8 cellular contexts compared by ENCODE assay signal in the genomic region with DNA sequence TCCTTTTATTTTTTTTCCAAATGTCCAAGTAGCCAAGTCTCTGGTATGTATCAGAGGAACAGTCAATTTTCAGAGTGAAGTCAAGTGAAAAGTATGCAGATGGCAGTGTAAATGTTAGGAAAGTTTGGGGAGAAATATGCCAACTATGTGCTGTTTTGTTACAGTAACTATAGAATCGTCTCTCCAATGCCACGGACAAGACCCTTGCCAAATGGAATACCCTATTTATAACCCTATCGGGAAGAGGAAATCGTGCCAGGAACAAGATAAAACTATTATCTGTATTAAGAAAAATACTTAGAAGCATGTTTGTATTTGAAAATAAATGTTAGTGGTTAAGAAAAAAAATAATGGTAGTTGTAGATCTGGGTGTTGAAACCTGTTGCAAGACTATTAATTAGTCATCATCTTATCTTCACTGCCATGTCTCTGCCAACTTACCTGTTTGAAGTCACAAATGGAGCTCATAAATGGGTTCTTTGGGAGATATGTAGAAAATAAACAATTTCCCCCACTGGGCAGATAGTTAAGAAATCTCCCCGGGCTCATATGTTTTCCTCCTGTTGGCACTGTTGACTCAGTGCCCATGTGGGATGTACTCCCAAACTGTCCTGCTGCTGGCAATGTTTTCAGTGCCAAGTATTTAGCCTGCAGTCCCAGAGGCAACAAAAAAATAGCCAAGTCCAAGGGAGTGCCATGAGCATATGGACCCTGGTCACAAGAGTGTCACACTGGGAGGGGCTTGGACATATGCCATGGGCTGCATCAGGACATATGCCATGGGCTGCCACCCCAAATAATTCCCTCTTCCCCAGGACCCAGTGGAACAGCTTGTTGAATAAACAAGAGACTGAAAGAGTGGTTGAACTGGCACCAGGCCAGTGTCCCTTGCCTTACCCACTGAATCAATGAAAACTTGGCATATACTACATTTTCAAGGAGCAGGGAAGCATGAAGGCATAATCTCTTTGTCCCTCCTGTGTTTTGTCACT.
A peak's percentile ranks its signal among the peaks of the same experiment; 100 is the strongest.
DNase-seq lines count a peak whose midpoint lies in the region; ATAC-seq and TF ChIP-seq lines count a peak whose summit lies in the region.

No MANE protein-coding gene starts in this region.

- H3K36me3 Mint-ChIP-seq in stimulated activated naive B cell treated with anti-CD40 and anti-IgM and Interleukin-4, amounts not matched to agents 10 μg/mL and 1 μg/mL and 100 μg/mL, for 72 hours = no peaks in the 10 kb centered on the region

- no peaks in the 10 kb centered on the region for H3K36me3 ChIP-seq in mucosa of descending colon (ENCODE audit: low read depth)

- no peaks in the 10 kb centered on the region for H3K9me3 ChIP-seq in mucosa of descending colon

- no peak overlapping the region for H3K4me3 Mint-ChIP-seq in stimulated activated naive B cell treated with anti-CD40 and anti-IgM and Interleukin-4, amounts not matched to agents 10 μg/mL and 1 μg/mL and 100 μg/mL, for 72 hours

- H3K4me1 ChIP-seq in mucosa of descending colon (ENCODE audit: low read depth) = no peaks in the 10 kb centered on the region

- peak; percentile 70 for ATAC-seq in mucosa of descending colon
- no peak for ATAC-seq in HG02678 (IDR thresholded peaks at IDR 0.05; ENCODE audit: unreplicated experiment)
- ATAC-seq in stimulated activated naive B cell treated with anti-CD40 and anti-IgM and Interleukin-4, amounts not matched to agents 10 μg/mL and 1 μg/mL and 100 μg/mL, for 72 hours (replicated peaks) = no peak
- no peak for ATAC-seq in HG03442 (IDR thresholded peaks at IDR 0.05; ENCODE audit: unreplicated experiment)

- no peaks in the 10 kb centered on the region for H3K27me3 Mint-ChIP-seq in stimulated activated naive B cell treated with anti-CD40 and anti-IgM and Interleukin-4, amounts not matched to agents 10 μg/mL and 1 μg/mL and 100 μg/mL, for 72 hours

- H3K4me1 Mint-ChIP-seq in stimulated activated naive B cell treated with anti-CD40 and anti-IgM and Interleukin-4, amounts not matched to agents 10 μg/mL and 1 μg/mL and 100 μg/mL, for 72 hours = no peaks in the 10 kb centered on the region

- no peaks in the 10 kb centered on the region for H3K9me3 Mint-ChIP-seq in stimulated activated naive B cell treated with anti-CD40 and anti-IgM and Interleukin-4, amounts not matched to agents 10 μg/mL and 1 μg/mL and 100 μg/mL, for 72 hours

- H3K27ac Mint-ChIP-seq in stimulated activated naive B cell treated with anti-CD40 and anti-IgM and Interleukin-4, amounts not matched to agents 10 μg/mL and 1 μg/mL and 100 μg/mL, for 72 hours = no peak overlapping the region

- DNase-seq in Ammon's horn (ENCODE audit: low spot score) = peak; percentile 44
- peak; percentile 84 for DNase-seq in NCI-H2081 treated with DMSO at 0.1 percent for 48 hours (lab: John Stamatoyannopoulos, UW)
- DNase-seq in cerebellar nuclear complex (lab: John Stamatoyannopoulos, UW) = peak; percentile 85 to 95
- DNase-seq in mucosa of descending colon = peak in 2 of 3 donors; percentile 43 to 44
- no peak for DNase-seq in stimulated activated naive B cell treated with anti-CD40 and anti-IgM and Interleukin-4, amounts not matched to agents 10 μg/mL and 1 μg/mL and 100 μg/mL, for 72 hours
- no peak for DNase-seq in NCI-H1048 (lab: John Stamatoyannopoulos, UW)

- intact Hi-C loops in mucosa of descending colon (cut with DNase I, micrococcal nuclease) = no loop called here

- no peak overlapping the region for H3K4me3 ChIP-seq in mucosa of descending colon

- no peak for TF ChIP-seq CTCF in mucosa of descending colon (IDR thresholded peaks at IDR 0.05)

Comparison
In these comparisons a context has a peak if more than half of its experiments do, and no peak if none do; other contexts are left out.
1. DNase-seq: peak in Ammon's horn (single experiment), NCI-H2081 treated with DMSO at 0.1 percent for 48 hours (single experiment), cerebellar nuclear complex (2 of 2) and mucosa of descending colon (2 of 3); none in stimulated activated naive B cell treated with anti-CD40 and anti-IgM and Interleukin-4, amounts not matched to agents 10 μg/mL and 1 μg/mL and 100 μg/mL, for 72 hours (single experiment) and NCI-H1048 (single experiment).